ENCODE assay signal across 26 cellular contexts in the genomic region with DNA sequence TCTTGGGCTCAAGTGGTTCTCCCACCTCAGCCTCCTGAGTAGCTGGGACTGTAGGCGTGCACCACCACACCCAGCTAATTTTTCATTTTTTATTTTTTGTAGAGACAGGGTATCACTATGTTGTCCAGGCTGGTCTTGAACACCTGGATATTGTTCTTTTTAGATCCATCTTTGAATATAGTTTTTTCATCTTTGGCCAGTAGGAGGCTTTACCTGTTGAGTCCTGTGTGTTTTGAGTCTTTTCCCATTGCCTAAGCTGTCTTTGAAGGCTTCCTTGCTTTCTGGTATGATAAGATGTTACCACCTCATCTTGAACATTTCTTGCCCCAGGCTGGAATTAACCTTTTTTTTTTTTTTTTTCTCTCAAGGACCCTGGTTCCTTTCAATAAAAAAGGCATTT.
DNase-seq lines count a peak whose midpoint lies in the region; ATAC-seq and TF ChIP-seq lines count a peak whose summit lies in the region.
"Had no signal": no experiment of that assay in that cellular context is flagged by ENCODE, and none has a peak within 500 bp of the region (broad histone marks: within the 10 kb centered on the region; RNA-seq: fewer than 3 reads in every experiment).

No MANE protein-coding gene starts in this region.

- no peaks in the 10 kb centered on the region for H3K79me1 ChIP-seq in H9 (ENCODE audit: insufficient read depth, low read depth, low read length, poor library complexity, severe bottlenecking)

- no peaks in the 10 kb centered on the region; the same call in 1 of the 2 replicates for H3K27me3 Mint-ChIP-seq in H9 (ENCODE audit: low read depth)
- H3K27me3 Mint-ChIP-seq: CD4-positive, alpha-beta T cell had no signal

- no peak overlapping the region for H2AK5ac ChIP-seq in H9 (ENCODE audit: insufficient read length, low read length)

- H4K8ac ChIP-seq in H9 (replicated peaks; ENCODE audit: insufficient read length, low read depth, low read length) = no peak overlapping the region

- no peak overlapping the region for H3K4ac ChIP-seq in H9 (ENCODE audit: low read depth, low read length)

- H3K9me3 ChIP-seq in DND-41 (ENCODE audit: insufficient read depth, low read length, severe bottlenecking) = peaks cover 22% of the 10 kb centered on the region
- peaks cover 19% of the 10 kb centered on the region for H3K9me3 ChIP-seq in H9 (ENCODE audit: control insufficient read depth, low read depth, low read length)

- no peaks in the 10 kb centered on the region for H4K20me1 ChIP-seq in DND-41 (ENCODE audit: insufficient read depth, low read length)
- no peaks in the 10 kb centered on the region for H4K20me1 ChIP-seq in H9 (ENCODE audit: control insufficient read depth, insufficient read depth, insufficient read length)

- H3K4me3 Mint-ChIP-seq in H9 = no peak overlapping the region
- H3K4me3 Mint-ChIP-seq: CD4-positive, alpha-beta T cell; immature natural killer cell; nephron progenitor cell; T-helper 1 cell treated with Interleukin-12 subunit alpha and Interleukin-12 subunit beta and Interleukin-4 antibody, amounts not matched to agents 30 μg/mL and 1 μg/mL, for 36 hours had no signal

- no peaks in the 10 kb centered on the region for H3K79me2 ChIP-seq in DND-41 (ENCODE audit: insufficient read depth, low read length)
- H3K79me2 ChIP-seq in H9 (ENCODE audit: insufficient read depth, low read length) = no peaks in the 10 kb centered on the region; the same call in 1 of the 2 replicates

- peaks cover 8 to 12% of the 10 kb centered on the region in 2 experiments for H3K4me1 Mint-ChIP-seq in H9
- H3K4me1 Mint-ChIP-seq: nephron progenitor cell had no signal

- intact Hi-C loops in left colon (cut with DNase I, micrococcal nuclease) = no loop called here

- no peak overlapping the region for H3K27ac ChIP-seq in DND-41 (ENCODE audit: low read length)
- no peak overlapping the region for H3K27ac ChIP-seq in H9 (ENCODE audit: insufficient read length, low read depth, low read length)
- H3K27ac ChIP-seq: heart right ventricle, left ventricle myocardium inferior, tibial artery had no signal

- no peak overlapping the region for H4K5ac ChIP-seq in H9 (ENCODE audit: insufficient read length, low read depth, low read length)

- H3K4me3 ChIP-seq in DND-41 (ENCODE audit: low read depth in 1 of 2, low read length in 2 of 2) (no peak overlapping the region), epithelial cell of esophagus (ENCODE audit: low read length) (no peak overlapping the region)
- H3K4me3 ChIP-seq: heart right ventricle, left ventricle myocardium inferior, tibial artery had no signal

- DNase-seq in DND-41 = no peak
- DNase-seq in H9 = no peak
- peak; percentile 3 for DNase-seq in NCI-H69 (lab: John Stamatoyannopoulos, UW)
- peak; percentile 22 for DNase-seq in epithelial cell of esophagus (ENCODE audit: low read depth)
- DNase-seq in NCI-H526 treated with DMSO at 0.1 percent for 48 hours (lab: John Stamatoyannopoulos, UW) = no peak
- DNase-seq in left colon = no peak
- no peak for DNase-seq in NCI-H345 (lab: John Stamatoyannopoulos, UW)
- DNase-seq: activated CD4-positive, alpha-beta T cell treated with anti-CD3 and anti-CD28 coated beads, Interleukin-2, amount 50 U/mL, for 4 hours; activated gamma-delta T cell; activated T-cell treated with anti-CD3 and anti-CD28 coated beads for 4 hours; CD4-positive, alpha-beta T cell; cortex of kidney; DMS79; heart right ventricle; immature natural killer cell; left ventricle myocardium inferior; NCI-H1048; NCI-H2081; NCI-H510A treated with DMSO at 0.1 percent for 48 hours; nephron progenitor cell; SHP77; stimulated activated CD4-positive, alpha-beta T cell treated with anti-CD3 and anti-CD28 coated beads, Interleukin-2, amount 100 ng/mL, for 24 hours; stimulated activated naive CD4-positive, alpha-beta T cell treated with Interleukin-2 at 50 U/mL for 16 hours; tibial artery had no signal

- H3K9ac ChIP-seq in DND-41 (ENCODE audit: low read depth, low read length) (no peak overlapping the region), H9 (ENCODE audit: extremely low read depth, insufficient read length, low read length) (no peak overlapping the region)

- H2BK20ac ChIP-seq in H9 (ENCODE audit: low read depth, low read length, poor library complexity, severe bottlenecking) = no peak overlapping the region

- H3T11ph ChIP-seq in H9 (ENCODE audit: low read length) = no peak overlapping the region

- no peak overlapping the region for H3K27ac Mint-ChIP-seq in H9
- H3K27ac Mint-ChIP-seq: CD4-positive, alpha-beta T cell; immature natural killer cell; nephron progenitor cell; T-helper 1 cell treated with Interleukin-12 subunit alpha and Interleukin-12 subunit beta and Interleukin-4 antibody, amounts not matched to agents 30 μg/mL and 1 μg/mL, for 36 hours had no signal

- peaks cover 10 to 32% (median 13%) of the 10 kb centered on the region in 3 experiments for H3K36me3 Mint-ChIP-seq in H9 (ENCODE audit: insufficient read depth in 1 of 3, low read depth in 3 of 3)

- no CpG with 5 or more reads among the region's 1 CpG for WGBS in H9 (ENCODE audit: extremely low coverage, insufficient read length, low lambda C conversion rate)

- H2BK15ac ChIP-seq in H9 (ENCODE audit: low read depth, low read length) = no peak overlapping the region

- no peak overlapping the region for H3K56ac ChIP-seq in H9 (ENCODE audit: insufficient read length, low read depth, low read length)

- no peak overlapping the region for H2BK120ac ChIP-seq in H9 (ENCODE audit: low read depth, low read length, poor library complexity, severe bottlenecking)

- H3K18ac ChIP-seq in H9 (ENCODE audit: insufficient read length, low read depth, low read length) = no peak overlapping the region

- ATAC-seq in DND-41 (ENCODE audit: insufficient read depth, low read depth) (no peak), GM21717 (IDR thresholded peaks at IDR 0.05; ENCODE audit: unreplicated experiment) (no peak), left colon (no peak)
- ATAC-seq: heart right ventricle had no signal

- H2BK12ac ChIP-seq in H9 (ENCODE audit: insufficient read length, low read depth, low read length) = no peak overlapping the region

- H3K4me1 ChIP-seq in DND-41 (ENCODE audit: insufficient read depth, low read length) (peaks cover 31% of the 10 kb centered on the region), H9 (ENCODE audit: insufficient read depth, low read length) (no peaks in the 10 kb centered on the region)
- H3K4me1 ChIP-seq: tibial artery had no signal

- H3K9me3 Mint-ChIP-seq in H9 = peaks cover 31 to 38% of the 10 kb centered on the region in 2 experiments

- TF ChIP-seq CTCF in DND-41 (IDR thresholded peaks at IDR 0.05; ENCODE audit: borderline replicate concordance, extremely low read depth, low read length, poor library complexity, severe bottlenecking) (peak; percentile 26), H9 (conservative IDR thresholded peaks at IDR 0.05) (peak; percentile 51; the same call in 2 of the 3 replicates), epithelial cell of esophagus (IDR thresholded peaks at IDR 0.05; ENCODE audit: insufficient read depth, low read depth, low read length, missing control alignments) (peak; percentile 30)

- no peak overlapping the region for H3K4me2 ChIP-seq in DND-41 (ENCODE audit: insufficient read depth, low read length)
- H3K4me2 ChIP-seq in H9 (ENCODE audit: insufficient read depth, insufficient read length, low read length) = no peak overlapping the region

- no peaks in the 10 kb centered on the region for H3K23me2 ChIP-seq in H9 (ENCODE audit: insufficient read length, low read depth, low read length, poor library complexity, severe bottlenecking)

- no peak overlapping the region for H2BK5ac ChIP-seq in H9 (ENCODE audit: insufficient read length, low read length)

- H2AFZ ChIP-seq in DND-41 (ENCODE audit: low read depth, low read length) = no peak overlapping the region
- no peak overlapping the region for H2AFZ ChIP-seq in H9 (ENCODE audit: low read length)

- no peaks in the 10 kb centered on the region for H3K27me3 ChIP-seq in DND-41 (ENCODE audit: insufficient read depth, low read length, poor library complexity)
- H3K27me3 ChIP-seq in H9 (ENCODE audit: insufficient read depth, low read length) = no peaks in the 10 kb centered on the region
- H3K27me3 ChIP-seq: tibial artery had no signal

- no peak overlapping the region for H3K23ac ChIP-seq in H9 (ENCODE audit: insufficient read length, low read depth, low read length)

- H3K14ac ChIP-seq in H9 (ENCODE audit: insufficient read depth, low read length) = no peak overlapping the region

- no peak overlapping the region for H4K91ac ChIP-seq in H9 (ENCODE audit: insufficient read length, low read depth, low read length)

- no peaks in the 10 kb centered on the region for H3K36me3 ChIP-seq in DND-41 (ENCODE audit: insufficient read depth, low read length)
- H3K36me3 ChIP-seq: heart right ventricle, left ventricle myocardium inferior, tibial artery had no signal

Comparison
In these comparisons a context has a peak if more than half of its experiments do, and no peak if none do; other contexts are left out.
1. DNase-seq: peak in NCI-H69 (single experiment) and epithelial cell of esophagus (single experiment); none in DND-41 (single experiment), H9 (single experiment), NCI-H526 treated with DMSO at 0.1 percent for 48 hours (single experiment), left colon (0 of 2) and NCI-H345 (single experiment).
2. Peak in every context shown above with its lines, with median percentiles within 50 percentile points of each other: CTCF ChIP-seq.